10 cellular contexts compared by ENCODE assay signal in the genomic region with DNA sequence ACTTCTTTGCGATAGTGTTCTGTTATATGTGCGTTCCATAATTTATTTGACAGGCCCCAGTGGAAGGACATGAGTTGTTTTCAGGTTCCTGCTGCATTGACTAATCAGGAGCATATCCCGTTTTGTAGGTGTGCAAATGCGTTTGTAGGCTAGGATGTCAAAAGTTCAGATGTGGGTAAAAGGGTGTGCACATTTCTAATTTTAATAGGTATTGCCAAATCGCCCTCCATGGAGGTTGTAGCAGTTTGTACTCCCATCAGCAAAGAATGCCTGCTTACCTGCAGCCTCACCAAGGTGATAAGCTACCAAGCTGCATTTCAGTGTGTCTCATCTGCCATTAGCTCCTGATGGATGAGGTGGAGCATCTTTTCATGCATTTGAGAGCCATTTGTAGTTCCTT. TPM values are rescaled to one million over a fixed set of nuclear protein-coding genes. Genes with fewer than 3 reads are reported as not detected.
A peak's percentile ranks its signal among the peaks of the same experiment; 100 is the strongest.
DNase-seq lines count a peak whose midpoint lies in the region; ATAC-seq, FAIRE-seq and TF ChIP-seq lines count a peak whose summit lies in the region.
"Had no signal": no experiment of that assay in that cellular context is flagged by ENCODE, and none has a peak within 500 bp of the region (broad histone marks: within the 10 kb centered on the region; RNA-seq: fewer than 3 reads in every experiment).

No MANE protein-coding gene starts in this region.

- RAD21 ChIA-PET in GM12878 (lab: Charles Lee; ENCODE audit: unreplicated experiment), result interaction anchor here (1.0 to 1.8 kb wide), 2 partner anchors 10 to 125 kb away, joined by 4 to 8 read pairs; no protein-coding TSS in a partner anchor

- no peak for TF ChIP-seq RAD21 in GM12878 (IDR thresholded peaks at IDR 0.05; ENCODE audit: insufficient read depth, low read depth, low read length)

- H3K14ac ChIP-seq in trophoblast cell (ENCODE audit: low read length), result no peak overlapping the region

- peaks cover 97% of the 10 kb centered on the region for H3K4me1 ChIP-seq in CD8-positive, alpha-beta T cell (ENCODE audit: insufficient read depth, low read length)
- H3K4me1 ChIP-seq in GM12878 (ENCODE audit: control insufficient read depth, insufficient read depth, low read length), result peaks cover 83% of the 10 kb centered on the region
- H3K4me1 ChIP-seq in trophoblast cell (ENCODE audit: control insufficient read depth in 1 of 2, insufficient read depth in 2 of 2, low read length in 2 of 2), result peaks cover 74 to 82% of the 10 kb centered on the region in 2 experiments

- no peak overlapping the region for H3K4me3 ChIP-seq in CD8-positive, alpha-beta T cell (ENCODE audit: low read depth, low read length)
- H3K4me3 ChIP-seq in HL-60 (replicated peaks; ENCODE audit: insufficient read depth, low read length) (no peak overlapping the region), GM12878 (no peak overlapping the region), trophoblast cell (ENCODE audit: low read depth, low read length) (no peak overlapping the region)

- no peak overlapping the region for H3K9ac ChIP-seq in GM12878 (ENCODE audit: control insufficient read depth, insufficient read depth, low read length)
- no peak overlapping the region for H3K9ac ChIP-seq in trophoblast cell (ENCODE audit: low read length)

- H3K79me1 ChIP-seq in trophoblast cell (ENCODE audit: low read length), result peaks cover 36% of the 10 kb centered on the region

- no peak overlapping the region for H3K23ac ChIP-seq in trophoblast cell (ENCODE audit: low read length)

- H4K91ac ChIP-seq in trophoblast cell (ENCODE audit: low read depth, low read length), result no peak overlapping the region

- H3K9me3 ChIP-seq in CD8-positive, alpha-beta T cell (ENCODE audit: low read length), result no peaks in the 10 kb centered on the region
- no peaks in the 10 kb centered on the region for H3K9me3 ChIP-seq in GM12878 (replicated peaks; ENCODE audit: control insufficient read depth, insufficient read depth, low read length)
- peaks cover 2% of the 10 kb centered on the region for H3K9me3 ChIP-seq in trophoblast cell (ENCODE audit: insufficient read depth, low read depth, low read length)

- 49% methylated on average over 5 of the region's 5 CpGs for WGBS in GM12878 (ENCODE audit: insufficient coverage, insufficient replicate concordance, low lambda C conversion rate, missing lambda C conversion rate)
- WGBS in trophoblast cell (ENCODE audit: extremely low coverage, insufficient coverage, insufficient read length), result no CpG with 5 or more reads among the region's 5 CpGs

- no peak overlapping the region for H2BK120ac ChIP-seq in trophoblast cell (ENCODE audit: insufficient read depth, low read length, poor library complexity)

- no peak for FAIRE-seq in GM12878 (lab: Jason Lieb, UNC)

- H4K12ac ChIP-seq in trophoblast cell (ENCODE audit: low read depth, low read length), result no peak overlapping the region

- no peaks in the 10 kb centered on the region for H3K27me3 Mint-ChIP-seq in CD8-positive, alpha-beta T cell (ENCODE audit: low read depth)

- H3K4me2 ChIP-seq in GM12878 (ENCODE audit: control insufficient read depth, insufficient read depth), result peak overlapping the region; percentile 19; the same call in 1 of the 2 replicates
- no peak overlapping the region for H3K4me2 ChIP-seq in trophoblast cell (ENCODE audit: low read length)

- peak overlapping the region; percentile 97 for H3K27ac Mint-ChIP-seq in CD8-positive, alpha-beta T cell

- no peak for TF ChIP-seq POLR2A in GM12878 (IDR thresholded peaks at IDR 0.05; ENCODE audit: low read depth, low read length)

- H3K36me3 ChIP-seq in CD8-positive, alpha-beta T cell (ENCODE audit: insufficient read depth, low read length), result no peaks in the 10 kb centered on the region
- H3K36me3 ChIP-seq in GM12878 (ENCODE audit: control insufficient read depth in 2 of 2, insufficient read depth in 2 of 2, low read length in 1 of 2) (peaks cover 18% of the 10 kb centered on the region in 2 experiments), trophoblast cell (ENCODE audit: control insufficient read depth in 1 of 2, insufficient read depth in 2 of 2, low read length in 2 of 2) (no peaks in the 10 kb centered on the region)

- peaks cover 96% of the 10 kb centered on the region for H3K4me1 Mint-ChIP-seq in CD8-positive, alpha-beta T cell (ENCODE audit: low read depth)

- H2AFZ ChIP-seq in GM12878 (ENCODE audit: control insufficient read depth, low read depth, low read length), result no peak overlapping the region
- H2AFZ ChIP-seq in trophoblast cell (ENCODE audit: insufficient read depth, low read length, poor library complexity), result no peak overlapping the region

- ATAC-seq in CD8-positive, alpha-beta T cell, result no peak
- ATAC-seq in GM12878 (no peak), GM19351 (IDR thresholded peaks at IDR 0.05; ENCODE audit: unreplicated experiment) (no peak)

- peak overlapping the region; percentile 91 for H3K27ac ChIP-seq in CD8-positive, alpha-beta T cell (ENCODE audit: low read depth, low read length)
- peak overlapping the region; percentile 91 for H3K27ac ChIP-seq in HL-60 (replicated peaks)
- H3K27ac ChIP-seq in GM12878 (ENCODE audit: control insufficient read depth, insufficient read depth), result peak overlapping the region; percentile 28; the same call in 1 of the 2 replicates
- no peak overlapping the region for H3K27ac ChIP-seq in trophoblast cell (ENCODE audit: low read depth, low read length)

- no peak overlapping the region for H2AK5ac ChIP-seq in trophoblast cell (ENCODE audit: low read length)

- intact Hi-C loops in CD8-positive, alpha-beta T cell (cut with DNase I, micrococcal nuclease), result loop anchor here in 1 of 2 experiments (1.0 kb wide), 1 partner anchor 22 kb away; no protein-coding TSS in a partner anchor
- intact Hi-C loops in GM12878 (cut with micrococcal nuclease; ENCODE audit: unreplicated experiment), result no loop called here

- no peak overlapping the region for H3K18ac ChIP-seq in trophoblast cell (ENCODE audit: low read length)

- DNase-seq in CD8-positive, alpha-beta T cell, result no peak
- no peak for DNase-seq in HL-60 (ENCODE audit: low read depth in 1 of 2, low spot score in 1 of 2)
- DNase-seq in GM12878 (ENCODE audit: low read depth, low spot score), result no peak
- DNase-seq in trophoblast cell, result peak; percentile 57 to 78
- no peak for DNase-seq in NCI-H1436 (lab: John Stamatoyannopoulos, UW)
- no peak for DNase-seq in stimulated activated naive CD4-positive, alpha-beta T cell (lab: John Stamatoyannopoulos, UW)
- DNase-seq: DMS 273 treated with DMSO at 0.1 percent for 48 hours, mammary epithelial cell, NCI-H1105 had no signal

- H3K27me3 ChIP-seq in CD8-positive, alpha-beta T cell (ENCODE audit: insufficient read depth, low read length), result no peaks in the 10 kb centered on the region
- no peaks in the 10 kb centered on the region for H3K27me3 ChIP-seq in HL-60 (ENCODE audit: insufficient read depth, poor library complexity, severe bottlenecking)
- H3K27me3 ChIP-seq in GM12878 (replicated peaks in 1 of 2; ENCODE audit: control insufficient read depth in 2 of 2, insufficient read depth in 2 of 2, low read length in 1 of 2), result no peaks in the 10 kb centered on the region
- H3K27me3 ChIP-seq in trophoblast cell (ENCODE audit: insufficient read depth, low read length), result no peaks in the 10 kb centered on the region

- no peak overlapping the region for H2BK5ac ChIP-seq in trophoblast cell (ENCODE audit: low read depth, low read length, poor library complexity)

- no TSS peak for BruUV-seq in GM12878 (replicated peaks; lab: Mats Ljungman, UMichigan)

- H2BK12ac ChIP-seq in trophoblast cell (ENCODE audit: low read length), result no peak overlapping the region

- CTCF ChIA-PET in CD8-positive, alpha-beta T cell (lab: Charles Lee), result interaction anchor here (1.0 to 17.5 kb wide), 8 partner anchors 17 to 162 kb away, joined by 3 to 286 read pairs (median 20); no protein-coding TSS in a partner anchor
- CTCF ChIA-PET in GM12878 (lab: Yijun Ruan, JAX), result interaction anchor here (0.9 to 6.2 kb wide), 6 partner anchors 9 to 163 kb away, joined by 3 to 41 read pairs (median 4); no protein-coding TSS in a partner anchor

- peaks cover 20% of the 10 kb centered on the region for H3K36me3 Mint-ChIP-seq in CD8-positive, alpha-beta T cell

- POLR2A ChIA-PET in CD8-positive, alpha-beta T cell (lab: Charles Lee), result interaction anchor here (2.0 to 16.2 kb wide), 7 partner anchors 17 to 120 kb away, joined by 6 to 296 read pairs (median 32); a partner anchor contains a TSS
- POLR2A ChIA-PET in GM12878 (lab: Charles Lee), result interaction anchor here (1.5 kb wide), 1 partner anchor 9 kb away, joined by 4 read pairs; no protein-coding TSS in a partner anchor

- H3K4me3 Mint-ChIP-seq in CD8-positive, alpha-beta T cell, result peak overlapping the region; percentile 86

- no peak for TF ChIP-seq CTCF in CD8-positive, alpha-beta T cell (IDR thresholded peaks at IDR 0.05)
- TF ChIP-seq CTCF in HL-60 (IDR thresholded peaks at IDR 0.05; ENCODE audit: insufficient read depth, low read length), result no peak
- TF ChIP-seq CTCF in GM12878 (IDR thresholded peaks at IDR 0.05 in 2 of 3, conservative IDR thresholded peaks at IDR 0.05 in 1 of 3; ENCODE audit: control insufficient read depth in 2 of 3, extremely low read depth in 1 of 3, insufficient read depth in 1 of 3, low read depth in 3 of 3, low read length in 3 of 3), result no peak

- H3K4ac ChIP-seq in trophoblast cell (ENCODE audit: low read depth, low read length), result no peak overlapping the region

- SMC1A ChIA-PET in GM12878 (lab: Charles Lee; ENCODE audit: uncharacterized antibody, unreplicated experiment), result interaction anchor here (0.8 to 2.9 kb wide), 10 partner anchors 10 to 125 kb away, joined by 3 to 16 read pairs (median 5); no protein-coding TSS in a partner anchor

- no peaks in the 10 kb centered on the region for H3K9me3 Mint-ChIP-seq in CD8-positive, alpha-beta T cell

- TF ChIP-seq EP300 in GM12878 (IDR thresholded peaks at IDR 0.05; ENCODE audit: borderline replicate concordance in 1 of 2, control insufficient read depth in 1 of 2, low read depth in 2 of 2, low read length in 2 of 2), result no peak

- H3K79me2 ChIP-seq in GM12878 (ENCODE audit: control insufficient read depth, insufficient read depth, low read length) (peaks cover 93% of the 10 kb centered on the region), trophoblast cell (ENCODE audit: control insufficient read depth, insufficient read depth, low read length, poor library complexity) (peaks cover 20% of the 10 kb centered on the region)

- in situ Hi-C loops in GM12878 (cut with MboI), result no loop called here

- peaks cover 4% of the 10 kb centered on the region; the same call in 1 of the 2 replicates for H4K20me1 ChIP-seq in GM12878 (ENCODE audit: control insufficient read depth, insufficient read depth)

- no peak overlapping the region for H4K8ac ChIP-seq in trophoblast cell (ENCODE audit: low read depth, low read length)

RNA-seq across cellular contexts. Expression of a gene that starts 36.3 kb away (rescaled TPM):
- 100 to 1,000 TPM; 359 to 364 TPM for total RNA-seq in CD8-positive, alpha-beta T cell
- total RNA-seq in GM12878 (2013; cell fraction: nucleolus; rRNA removed), result 47.3 and 48.6 TPM in 2 replicates
- total RNA-seq in GM12878 (2014; rRNA removed), result 49.3 and 51.8 TPM in 2 replicates
- total RNA-seq in GM12878 (2014; rRNA removed; fragmentation: Illumina TruSeq; extraction: Trizol), result 64.7 and 65.1 TPM in 2 replicates
- 109 and 112 TPM in 2 replicates for total RNA-seq in GM12878 (2021)
- 21.1 TPM for polyA plus RNA-seq in GM12878 (2011; ENCODE audit: low read depth)
- polyA plus RNA-seq in GM12878 (2011; rRNA removed), result 71.9 and 72.0 TPM in 2 replicates
- polyA plus RNA-seq in GM12878 (2011; cell fraction: cytosol; rRNA removed), result 40.2 and 46.9 TPM in 2 replicates
- 35.3 and 41.2 TPM in 2 replicates for polyA plus RNA-seq in GM12878 (2011; cell fraction: nucleus; rRNA removed)
- 50.2 and 70.7 TPM in 2 replicates for polyA plus RNA-seq in GM12878 (2012)
- polyA plus RNA-seq in GM12878 (2014; fragmentation: Illumina TruSeq; extraction: Trizol), result 42.3 and 48.2 TPM in 2 replicates
- 10 to 100 TPM; 31.1 to 63.1 TPM for polyA plus RNA-seq in GM12878 (2014; fragmentation: Nextera tagmentation; extraction: Ambion mirVana)
- 51.0 and 52.4 TPM in 2 replicates for polyA plus RNA-seq in GM12878 (2014; rRNA removed)
- 10 to 100 TPM; 20.3 to 24.4 TPM for polyA plus RNA-seq in GM12878 (2016; fragmentation: Nextera tagmentation; extraction: Ambion mirVana)
- 55.7 and 58.5 TPM in 2 replicates for polyA minus RNA-seq in GM12878 (2011; rRNA and poly(A)+ RNA removed)
- 23.3 and 37.1 TPM in 2 replicates for polyA minus RNA-seq in GM12878 (2011; cell fraction: cytosol; rRNA and poly(A)+ RNA removed)
- 10.3 and 17.7 TPM in 2 replicates for polyA minus RNA-seq in GM12878 (2011; cell fraction: nucleus; rRNA and poly(A)+ RNA removed)
- polyA plus RNA-seq in trophoblast cell (2013), result 76.0 and 79.4 TPM in 2 replicates

Comparison
In these comparisons a context has a peak if more than half of its experiments do, and no peak if none do; other contexts are left out.
1. DNase-seq: peak in trophoblast cell (2 of 2); none in CD8-positive, alpha-beta T cell (0 of 7), HL-60 (0 of 2), GM12878 (single experiment), NCI-H1436 (single experiment) and stimulated activated naive CD4-positive, alpha-beta T cell (0 of 6).